In genomic region chr14:99754141-99755067, GRCh38 we compare ENCODE assay signal across 1 cellular context.
TF ChIP-seq lines count a peak whose summit lies in the region.

No MANE protein-coding gene starts in this region.

TF ChIP-seq in endothelial cell of umbilical vein, 7 proteins besides CTCF, POLR2A, EP300 and RAD21:
- TF ChIP-seq POLR2AphosphoS5 (IDR thresholded peaks at IDR 0.05; ENCODE audit: insufficient read depth, low read depth, low read length) = peak; percentile 55
- TF ChIP-seq FOS (IDR thresholded peaks at IDR 0.05; ENCODE audit: borderline replicate concordance, insufficient read depth, low read length) = peak; percentile 58
- TF ChIP-seq EZH2 (IDR thresholded peaks at IDR 0.05; ENCODE audit: borderline replicate concordance, low read depth, low read length, severe bottlenecking) = no peak
- peak; percentile 34 for TF ChIP-seq JUN (IDR thresholded peaks at IDR 0.05; ENCODE audit: borderline replicate concordance, insufficient read depth, insufficient read length, low read depth)
- TF ChIP-seq MYC (IDR thresholded peaks at IDR 0.05; ENCODE audit: low read depth, low read length) = no peak
- TF ChIP-seq MAX (IDR thresholded peaks at IDR 0.05; ENCODE audit: insufficient read depth, insufficient read length) = no peak
- TF ChIP-seq GATA2 (IDR thresholded peaks at IDR 0.05; ENCODE audit: insufficient read depth, insufficient read length, low read depth, low read length) = peak; percentile 42
